23 cellular contexts compared by ENCODE assay signal in genomic region chr5:3177338-3177737, GRCh38.
DNase-seq lines count a peak whose midpoint lies in the region; ATAC-seq and TF ChIP-seq lines count a peak whose summit lies in the region.
"Had no signal": no experiment of that assay in that cellular context is flagged by ENCODE, and none has a peak within 500 bp of the region (broad histone marks: within the 10 kb centered on the region; RNA-seq: fewer than 3 reads in every experiment).

No MANE protein-coding gene starts in this region.

- intact Hi-C loops in cardiac septum (cut with DNase I) (no loop called here), heart right ventricle (cut with DNase I) (no loop called here), esophagus muscularis mucosa (cut with DNase I) (no loop called here)

- no peak for TF ChIP-seq POLR2A in esophagus muscularis mucosa (IDR thresholded peaks at IDR 0.05; ENCODE audit: low read depth)

- TF ChIP-seq CTCF in heart right ventricle (IDR thresholded peaks at IDR 0.05) (no peak), esophagus muscularis mucosa (IDR thresholded peaks at IDR 0.05) (no peak), GM13977 (IDR thresholded peaks at IDR 0.05; ENCODE audit: extremely low read depth, insufficient read depth, missing control alignments) (no peak)

- no peak overlapping the region for H3K27ac ChIP-seq in heart right ventricle
- no peak overlapping the region for H3K27ac ChIP-seq in esophagus muscularis mucosa (replicated peaks in 1 of 4)
- H3K27ac ChIP-seq: BLaER1 had no signal

- TF ChIP-seq EP300 in esophagus muscularis mucosa (IDR thresholded peaks at IDR 0.05) = no peak

- no peaks in the 10 kb centered on the region for H3K4me1 ChIP-seq in heart right ventricle
- H3K4me1 ChIP-seq in esophagus muscularis mucosa = no peaks in the 10 kb centered on the region
- H3K4me1 ChIP-seq: BE2C, BLaER1 had no signal

- DNase-seq in cardiac septum (ENCODE audit: low spot score) (peak; percentile 39), heart right ventricle (no peak), esophagus muscularis mucosa (ENCODE audit: extremely low spot score) (peak; percentile 66), mesenteric fat pad (ENCODE audit: low spot score) (peak; percentile 82), left lobe of liver (ENCODE audit: low spot score) (no peak), GM13977 (ENCODE audit: low spot score) (no peak)
- DNase-seq in activated naive CD4-positive, alpha-beta T cell treated with Interleukin-2 at 50 U/mL for 16 hours = no peak
- DNase-seq: 8988T; ACHN; BE2C; C1 segment of cervical spinal cord; CD4-positive, alpha-beta memory T cell; CD4-positive, CD25-positive, alpha-beta regulatory T cell; CD8-positive, alpha-beta memory T cell; COR-L47; DMS 273 treated with DMSO at 0.1 percent for 48 hours; DMS153; DMS53; DMS79; DND-41; EL had no signal

- H3K36me3 ChIP-seq in heart right ventricle (no peaks in the 10 kb centered on the region), esophagus muscularis mucosa (no peaks in the 10 kb centered on the region)
- H3K36me3 ChIP-seq: BE2C, BLaER1 had no signal

- 83 to 88% methylated on average over 15 of the region's 15 CpGs for WGBS in heart right ventricle, 2 donors
- 78% methylated on average over 15 of the region's 15 CpGs for WGBS in esophagus muscularis mucosa

- ATAC-seq in heart right ventricle (no peak), left lobe of liver (no peak)
- ATAC-seq: GM12878 had no signal

- in situ Hi-C loops in GM13977 (cut with MboI; ENCODE audit: low pct_unique_long_range_greater_than_20kb, low sequenced_read_pairs, unreplicated experiment) = no loop called here

- H3K4me3 ChIP-seq in heart right ventricle = no peak overlapping the region
- no peak overlapping the region for H3K4me3 ChIP-seq in esophagus muscularis mucosa
- H3K4me3 ChIP-seq: BLaER1, GM12878 had no signal

- H3K9me3 ChIP-seq in heart right ventricle (no peaks in the 10 kb centered on the region), esophagus muscularis mucosa (no peaks in the 10 kb centered on the region)

- peaks cover 0 to 32% (median 3%) of the 10 kb centered on the region in 7 donors for H3K27me3 ChIP-seq in heart right ventricle
- peaks cover 0 to 13% (median 0%) of the 10 kb centered on the region in 4 donors for H3K27me3 ChIP-seq in esophagus muscularis mucosa
- H3K27me3 ChIP-seq: BE2C, BLaER1 had no signal

Comparison
In these comparisons a context has a peak if more than half of its experiments do, and no peak if none do; other contexts are left out.
1. DNase-seq: peak in cardiac septum (single experiment), esophagus muscularis mucosa (single experiment) and mesenteric fat pad (single experiment); none in heart right ventricle (0 of 2), activated naive CD4-positive, alpha-beta T cell treated with Interleukin-2 at 50 U/mL for 16 hours (single experiment), left lobe of liver (single experiment) and GM13977 (single experiment).